14 cellular contexts compared by ENCODE assay signal in genomic region chr9:37918665-37919165, GRCh38.
"Had no signal": no experiment of that assay in that cellular context is flagged by ENCODE, and none has a peak within 500 bp of the region (broad histone marks: within the 10 kb centered on the region; RNA-seq: fewer than 3 reads in every experiment).

No MANE protein-coding gene starts in this region.

- H3K4me3 Mint-ChIP-seq: activated CD8-positive, alpha-beta T cell treated with anti-CD3 and anti-CD28 coated beads, Interleukin-2, amount 10 ng/mL, durations not matched to agents 7 days and 5 days; activated naive CD8-positive, alpha-beta T cell treated with anti-CD3 and anti-CD28 coated beads for 36 hours; naive B cell; neural crest cell had no signal

- H3K9me3 Mint-ChIP-seq: activated naive CD8-positive, alpha-beta T cell treated with anti-CD3 and anti-CD28 coated beads for 36 hours; naive B cell; neural crest cell had no signal

- H3K4me1 Mint-ChIP-seq: activated naive CD8-positive, alpha-beta T cell treated with anti-CD3 and anti-CD28 coated beads for 36 hours had no signal

- H3K27me3 Mint-ChIP-seq: activated naive CD8-positive, alpha-beta T cell treated with anti-CD3 and anti-CD28 coated beads for 36 hours; progenitor cell of endocrine pancreas had no signal

- H3K27ac Mint-ChIP-seq: activated CD8-positive, alpha-beta T cell treated with anti-CD3 and anti-CD28 coated beads, Interleukin-2, amount 10 ng/mL, durations not matched to agents 7 days and 5 days; activated naive CD8-positive, alpha-beta T cell treated with anti-CD3 and anti-CD28 coated beads for 36 hours; progenitor cell of endocrine pancreas had no signal

- ATAC-seq: activated CD8-positive, alpha-beta T cell treated with anti-CD3 and anti-CD28 coated beads, Interleukin-2, amount 10 ng/mL, durations not matched to agents 7 days and 5 days; stimulated activated naive CD8-positive, alpha-beta T cell treated with anti-CD3 and anti-CD28 coated beads, Interleukin-15, Interleukin-2, amounts not matched to agents 100 U/mL and 50 U/mL, for 24 hours had no signal

- DNase-seq: activated CD4-positive, alpha-beta T cell treated with anti-CD3 and anti-CD28 coated beads for 1 hour; activated CD4-positive, alpha-beta T cell treated with anti-CD3 and anti-CD28 coated beads, Interleukin-2, amount 50 U/mL, for 1 hour; activated CD8-positive, alpha-beta T cell treated with anti-CD3 and anti-CD28 coated beads, Interleukin-2, amount 10 ng/mL, durations not matched to agents 7 days and 5 days; activated naive CD4-positive, alpha-beta T cell treated with Interleukin-2 at 50 U/mL for 16 hours; activated naive CD8-positive, alpha-beta T cell treated with anti-CD3 and anti-CD28 coated beads for 36 hours; cortex of kidney; mesendoderm; naive B cell; retina; stimulated activated CD4-positive, alpha-beta T cell treated with anti-CD3 and anti-CD28 coated beads, Interleukin-4, amount 100 ng/mL, for 4 hours; stimulated activated naive CD8-positive, alpha-beta T cell treated with anti-CD3 and anti-CD28 coated beads, Interleukin-15, Interleukin-2, amounts not matched to agents 100 U/mL and 50 U/mL, for 24 hours; T-helper 9 cell had no signal

- H3K36me3 Mint-ChIP-seq: activated naive CD8-positive, alpha-beta T cell treated with anti-CD3 and anti-CD28 coated beads for 36 hours; naive B cell had no signal
